ENCODE assay signal across 2 cellular contexts in genomic region chr19:3613765-3614661, GRCh38.
TF ChIP-seq lines count a peak whose summit lies in the region.

No MANE protein-coding gene starts in this region.

TF ChIP-seq in liver, 16 proteins besides CTCF, POLR2A, EP300 and RAD21:
- TF ChIP-seq NR2F2 (IDR thresholded peaks at IDR 0.05) (no peak), RXRA (IDR thresholded peaks at IDR 0.05) (no peak), SP1 (IDR thresholded peaks at IDR 0.05) (no peak), EGR1 (IDR thresholded peaks at IDR 0.05; ENCODE audit: low read depth in 2 of 2) (no peak), ATF3 (IDR thresholded peaks at IDR 0.05) (no peak), TAF1 (conservative IDR thresholded peaks at IDR 0.05) (no peak)

TF ChIP-seq in HepG2, 621 proteins besides CTCF, POLR2A, EP300 and RAD21:
- TF ChIP-seq ZNF614 (CRISPR knock-in tag; IDR thresholded peaks at IDR 0.05; ENCODE audit: borderline replicate concordance), result no peak
